Comparison of ENCODE assay signal across 8 cellular contexts in the genomic region with DNA sequence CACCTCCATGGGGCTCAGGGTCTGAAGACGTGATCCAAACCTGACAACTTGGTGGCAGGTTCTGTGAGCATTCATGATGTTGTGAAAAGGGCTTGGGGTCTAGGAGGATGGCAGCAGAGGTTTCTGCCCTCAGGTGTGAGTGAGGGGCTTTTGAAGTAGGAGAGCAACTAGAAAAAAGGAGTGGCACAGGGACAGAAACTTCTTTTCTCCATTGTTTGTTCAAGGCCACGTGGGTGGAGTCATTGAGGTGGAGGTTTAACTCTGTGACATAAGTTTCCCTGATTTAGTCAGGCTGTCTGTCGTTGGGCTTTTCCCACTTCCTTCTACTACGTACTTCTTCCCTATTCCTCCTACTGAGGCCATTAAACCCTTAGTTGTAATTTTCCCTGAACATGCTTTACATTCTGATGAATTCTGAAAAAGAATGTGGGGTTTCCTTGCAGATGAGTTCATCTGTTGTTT. TPM values are rescaled to one million over a fixed set of nuclear protein-coding genes. Genes with fewer than 3 reads are reported as not detected.
A peak's percentile ranks its signal among the peaks of the same experiment; 100 is the strongest.
DNase-seq lines count a peak whose midpoint lies in the region; ATAC-seq and TF ChIP-seq lines count a peak whose summit lies in the region.

No MANE protein-coding gene starts in this region.

- H3K27ac ChIP-seq in SK-N-MC (peak overlapping the region; percentile 56), neutrophil (peak overlapping the region; percentile 99)

- H3K36me3 ChIP-seq in SK-N-MC (ENCODE audit: insufficient read depth, low read length) (peaks cover 5% of the 10 kb centered on the region), neutrophil (peaks cover 45% of the 10 kb centered on the region)

- peaks cover 91% of the 10 kb centered on the region in 2 experiments for H3K4me1 ChIP-seq in neutrophil (ENCODE audit: control insufficient read depth in 1 of 2, insufficient read depth in 1 of 2, low read depth in 1 of 2, low read length in 1 of 2)

- DNase-seq in SIG-M5 treated with dmso at 0.1 percent for 504 hours (lab: John Stamatoyannopoulos, UW; ENCODE audit: unreplicated experiment) (peak; percentile 29), SIG-M5 (lab: John Stamatoyannopoulos, UW) (no peak), SK-N-MC (ENCODE audit: low read depth, low spot score) (no peak), dermis blood vessel endothelial cell (peak; percentile 88), NCI-H1105 (lab: John Stamatoyannopoulos, UW) (no peak), NCI-H2196 treated with DMSO at 0.1 percent for 48 hours (lab: John Stamatoyannopoulos, UW; ENCODE audit: unreplicated experiment) (no peak)

- no peak for ATAC-seq in GM21423 (IDR thresholded peaks at IDR 0.05; ENCODE audit: unreplicated experiment)

- no peak overlapping the region for H3K9ac ChIP-seq in SK-N-MC (ENCODE audit: insufficient read length)

- TF ChIP-seq CTCF in neutrophil (IDR thresholded peaks at IDR 0.05), result no peak

- no peaks in the 10 kb centered on the region for H3K27me3 ChIP-seq in neutrophil

- H3K9me3 ChIP-seq in SK-N-MC (ENCODE audit: low read depth, low read length), result no peaks in the 10 kb centered on the region
- no peaks in the 10 kb centered on the region for H3K9me3 ChIP-seq in neutrophil

- H3K4me3 ChIP-seq in SK-N-MC (peak overlapping the region; percentile 6; the same call in 1 of the 2 replicates), neutrophil (ENCODE audit: low read depth in 1 of 2, low read length in 1 of 2) (peak overlapping the region; percentile 84 to 98)

RNA-seq across cellular contexts. Expression of a gene that starts 13.1 kb away (rescaled TPM):
- total RNA-seq in dermis blood vessel endothelial cell, result 174 and 316 TPM in 2 replicates

RNA-seq across cellular contexts. Expression of a gene that starts 53.9 kb away (rescaled TPM):
- total RNA-seq in dermis blood vessel endothelial cell, result 68.7 and 94.8 TPM in 2 replicates

RNA-seq across cellular contexts. Expression of a gene that starts 57.3 kb away (rescaled TPM):
- total RNA-seq in dermis blood vessel endothelial cell, result 82.0 and 92.2 TPM in 2 replicates

RNA-seq across cellular contexts. Expression of a gene that starts 57.6 kb away (rescaled TPM):
- total RNA-seq in dermis blood vessel endothelial cell, result 13.6 and 14.2 TPM in 2 replicates

Comparison
In these comparisons a context has a peak if more than half of its experiments do, and no peak if none do; other contexts are left out.
1. DNase-seq: peak in SIG-M5 treated with dmso at 0.1 percent for 504 hours (single experiment) and dermis blood vessel endothelial cell (single experiment); none in SIG-M5 (single experiment), SK-N-MC (single experiment), NCI-H1105 (single experiment) and NCI-H2196 treated with DMSO at 0.1 percent for 48 hours (single experiment).